11 cellular contexts compared by ENCODE assay signal in genomic region chr20:8690074-8690473, GRCh38.
"Had no signal": no experiment of that assay in that cellular context is flagged by ENCODE, and none has a peak within 500 bp of the region (broad histone marks: within the 10 kb centered on the region; RNA-seq: fewer than 3 reads in every experiment).

No MANE protein-coding gene starts in this region.

- H3K27ac Mint-ChIP-seq: GM23338, H9, HFFc6 had no signal

- H2AFZ ChIP-seq: GM23248, GM23338 had no signal

- FAIRE-seq: H1, H54 had no signal

- H3K4me3 ChIP-seq: GM23248, GM23338, HAP-1 had no signal

- H3K36me3 ChIP-seq: HAP-1 had no signal

- H3K4me1 Mint-ChIP-seq: GM23338, H9 had no signal

- DNase-seq: GM23248, GOT3, H7, H9, HCEC 1CT, HFFc6 had no signal

- H3K4me2 ChIP-seq: GM23338 had no signal

- ATAC-seq: GM23338, HCT116 had no signal

- H3K4me3 Mint-ChIP-seq: GM23338, H9, HFFc6 had no signal

- H3K27ac ChIP-seq: GM23248 had no signal

- H3K9ac ChIP-seq: GM23248 had no signal
